ENCODE assay signal across 8 cellular contexts in the genomic region with DNA sequence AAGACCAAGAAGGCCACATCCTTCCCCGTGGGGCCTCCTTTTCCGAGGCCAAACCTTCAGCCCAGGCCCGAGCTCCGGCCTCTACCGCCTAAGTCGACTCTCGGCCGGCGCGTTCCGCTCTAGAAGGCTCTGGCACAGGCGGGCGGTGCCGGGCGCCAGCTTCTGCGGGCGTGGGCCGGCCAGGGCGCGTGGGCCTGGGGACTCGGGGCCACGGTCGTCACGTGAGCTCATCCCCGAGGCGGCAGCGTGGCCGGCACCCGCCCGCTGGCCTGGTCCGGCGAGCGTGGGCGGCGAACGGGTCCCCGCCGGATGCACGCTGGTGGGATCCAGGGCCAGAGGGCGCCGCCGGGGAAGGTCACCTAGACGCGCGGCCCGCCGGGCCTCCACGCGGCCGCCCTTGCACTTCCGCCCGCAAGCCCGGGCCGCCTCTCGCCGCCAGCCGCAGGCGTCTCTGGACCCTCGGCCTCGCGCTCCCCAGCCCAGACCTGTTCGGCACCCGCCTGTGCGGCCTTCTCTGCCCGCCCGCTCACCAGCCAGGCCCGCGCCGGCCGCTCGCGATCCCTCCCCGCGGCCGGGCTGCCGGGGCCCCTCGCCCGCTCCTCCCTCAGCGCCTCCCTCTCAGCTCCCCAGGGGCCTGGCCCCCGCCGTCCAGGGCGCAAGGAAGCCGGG. TPM values are rescaled to one million over a fixed set of nuclear protein-coding genes. Genes with fewer than 3 reads are reported as not detected.
DNase-seq lines count a peak whose midpoint lies in the region; ATAC-seq, FAIRE-seq and TF ChIP-seq lines count a peak whose summit lies in the region.

No MANE protein-coding gene starts in this region.

- TF ChIP-seq POLR2A in HepG2 (IDR thresholded peaks at IDR 0.05; ENCODE audit: insufficient read depth in 1 of 2, low read depth in 2 of 2, low read length in 2 of 2) = no peak; a peak in 1 of 4 replicates

- peak; percentile 30; the same call in 1 of the 2 replicates for TF ChIP-seq RAD21 in HepG2 (CRISPR knock-in tag; IDR thresholded peaks at IDR 0.05)

- peak; percentile 27 for ATAC-seq in GM19351 (IDR thresholded peaks at IDR 0.05; ENCODE audit: unreplicated experiment)
- peak; percentile 32 for ATAC-seq in HG03442 (IDR thresholded peaks at IDR 0.05; ENCODE audit: unreplicated experiment)
- peak; percentile 2 for ATAC-seq in WTC11
- ATAC-seq in HepG2 = peak; percentile 7

- POLR2A ChIA-PET in WTC11 (lab: Charles Lee) (interaction anchor here (1.1 to 1.4 kb wide), 2 partner anchors 7 to 35 kb away, joined by 4 to 5 read pairs; no protein-coding TSS in a partner anchor), HepG2 (lab: Yijun Ruan, JAX) (interaction anchor here (0.6 to 7.4 kb wide), 15 partner anchors 8 to 111 kb away, joined by 3 to 192 read pairs (median 7); a partner anchor contains a TSS)

- peak overlapping the region; percentile 93 for H3K27ac ChIP-seq in cingulate gyrus (ENCODE audit: low read depth, low read length)
- peak overlapping the region; percentile 95 for H3K27ac ChIP-seq in HepG2 (ENCODE audit: extremely low read length, insufficient read depth, low read length)

- H3K4me1 ChIP-seq in HepG2 (ENCODE audit: insufficient read depth, low read length) = peaks cover 58% of the 10 kb centered on the region

- H3K4me3 Mint-ChIP-seq in CD14-positive monocyte = peak overlapping the region; percentile 87 to 89
- H3K4me3 Mint-ChIP-seq in WTC11 = peak overlapping the region; percentile 90

- in situ Hi-C loops in HepG2 (cut with HindIII; ENCODE audit: extremely low pct_ligation_motif_present, low pct_unique_long_range_greater_than_20kb) = no loop called here

- 0% methylated on average over 5 of the region's 83 CpGs for WGBS in HepG2 (ENCODE audit: low lambda C conversion rate)

- H2AFZ ChIP-seq in HepG2 (ENCODE audit: low read length) = no peak overlapping the region

- intact Hi-C loops in CD14-positive monocyte (cut with micrococcal nuclease) = no loop called here
- intact Hi-C loops in HepG2 (cut with micrococcal nuclease; ENCODE audit: unreplicated experiment) = loop anchor here (2.0 kb wide), 2 partner anchors 15 to 35 kb away; no protein-coding TSS in a partner anchor

- CTCF ChIA-PET in WTC11 (lab: Charles Lee) (interaction anchor here (1.0 to 5.4 kb wide), 4 partner anchors 22 to 136 kb away, joined by 3 to 18 read pairs (median 8); a partner anchor contains a TSS), HepG2 (lab: Yijun Ruan, JAX; ENCODE audit: low intra/inter-chr PET ratio, low total read pairs) (no interaction called here)

- H3K9ac ChIP-seq in HepG2 (ENCODE audit: insufficient read depth, low read depth, low read length) = peak overlapping the region; percentile 97

- BruUV-seq in HepG2 (replicated peaks; lab: Mats Ljungman, UMichigan) = no TSS peak

- peaks cover 14 to 18% of the 10 kb centered on the region in 2 donors for H3K36me3 Mint-ChIP-seq in CD14-positive monocyte
- peaks cover 12% of the 10 kb centered on the region for H3K36me3 Mint-ChIP-seq in WTC11

- TF ChIP-seq CTCF in CD14-positive monocyte (IDR thresholded peaks at IDR 0.05) = no peak
- no peak for TF ChIP-seq CTCF in WTC11 (IDR thresholded peaks at IDR 0.05)
- no peak for TF ChIP-seq CTCF in HepG2 (CRISPR knock-in tag; IDR thresholded peaks at IDR 0.05)

- H3K27ac Mint-ChIP-seq in CD14-positive monocyte = peak overlapping the region; percentile 78 to 88 (median 85)
- H3K27ac Mint-ChIP-seq in WTC11 = peak overlapping the region; percentile 84

- peaks cover 34 to 37% (median 34%) of the 10 kb centered on the region in 3 donors for H3K27me3 Mint-ChIP-seq in CD14-positive monocyte (ENCODE audit: low read depth in 3 of 3)
- H3K27me3 Mint-ChIP-seq in WTC11 (ENCODE audit: low read depth) = no peaks in the 10 kb centered on the region

- H3K27me3 ChIP-seq in HepG2 (ENCODE audit: control insufficient read depth in 1 of 2, insufficient read depth in 2 of 2, low read length in 2 of 2) = no peaks in the 10 kb centered on the region; a peak in 1 of 5 replicates

- no peaks in the 10 kb centered on the region for H3K9me3 ChIP-seq in HepG2 (ENCODE audit: low read length)

- H3K4me2 ChIP-seq in HepG2 (ENCODE audit: low read depth, low read length) = peak overlapping the region; percentile 99

- peaks cover 34% of the 10 kb centered on the region for H4K20me1 ChIP-seq in HepG2 (ENCODE audit: insufficient read depth, low read length)

- H3K79me2 ChIP-seq in HepG2 (ENCODE audit: insufficient read depth, low read length) = peaks cover 67% of the 10 kb centered on the region

- H3K9me3 Mint-ChIP-seq in CD14-positive monocyte (peaks cover 0 to 7% (median 0%) of the 10 kb centered on the region in 7 donors), WTC11 (no peaks in the 10 kb centered on the region)

- H3K36me3 ChIP-seq in HepG2 (replicated peaks in 1 of 2; ENCODE audit: control insufficient read depth in 1 of 2, insufficient read depth in 2 of 2, low read length in 2 of 2) = peaks cover 3 to 6% of the 10 kb centered on the region in 2 experiments; a peak in 2 of 5 replicates

- TF ChIP-seq EP300 in HepG2 (IDR thresholded peaks at IDR 0.05; ENCODE audit: low read depth in 2 of 2, low read length in 2 of 2) (no peak), HepG2 (CRISPR knock-in tag; IDR thresholded peaks at IDR 0.05; ENCODE audit: borderline replicate concordance) (no peak)

- H3K4me1 Mint-ChIP-seq in CD14-positive monocyte (peaks cover 33% of the 10 kb centered on the region), WTC11 (peaks cover 60% of the 10 kb centered on the region)

- peak; percentile 48 for DNase-seq in CD14-positive monocyte (ENCODE audit: low spot score)
- DNase-seq in WTC11 (ENCODE audit: low spot score) = peak; percentile 54
- no peak for DNase-seq in HepG2 (ENCODE audit: low spot score)
- peak; percentile 49 to 51 for DNase-seq in stimulated activated CD4-positive, alpha-beta T cell treated with anti-CD3 and anti-CD28 coated beads, Interleukin-4, amount 100 ng/mL, for 4 hours
- no peak for DNase-seq in NCI-H82 treated with DMSO at 0.1 percent for 48 hours (lab: John Stamatoyannopoulos, UW; ENCODE audit: unreplicated experiment)

- FAIRE-seq in HepG2 (lab: Jason Lieb, UNC) = no peak

- H3K4me3 ChIP-seq in HepG2 (replicated peaks in 1 of 3; ENCODE audit: insufficient read depth in 1 of 3, low read depth in 2 of 3, low read length in 3 of 3) = peak overlapping the region; percentile 92 to 96 (median 96)

TF ChIP-seq in HepG2, 621 proteins besides CTCF, POLR2A, EP300 and RAD21 (continues in another document):
- TF ChIP-seq GZF1 (CRISPR knock-in tag; IDR thresholded peaks at IDR 0.05) (no peak), PITX1 (CRISPR knock-in tag; IDR thresholded peaks at IDR 0.05) (no peak)

RNA-seq across cellular contexts. Expression of a gene that starts 0.7 kb away (rescaled TPM):
- polyA plus RNA-seq in CD14-positive monocyte (100 to 1,000 TPM in 1 of 2 donors, 10 to 100 TPM in 1; 84.4 to 107 TPM), HepG2 (2011; rRNA removed) (112 and 119 TPM in 2 replicates)
- total RNA-seq in WTC11 (2021) (266 to 274 TPM (median 268 TPM) in 3 replicates), HepG2 (2016; rRNA removed; fragmentation: Illumina TruSeq; extraction: Trizol) (380 and 481 TPM in 2 replicates)
- 142 and 143 TPM in 2 replicates for total RNA-seq in HepG2 (2016; cell fraction: cytosol; rRNA removed; fragmentation: Illumina TruSeq; extraction: Trizol; ENCODE audit: low read depth)
- 391 and 476 TPM in 2 replicates for total RNA-seq in HepG2 (2016; cell fraction: insoluble cytoplasmic fraction; rRNA removed; fragmentation: Illumina TruSeq; extraction: Trizol)
- 267 and 273 TPM in 2 replicates for total RNA-seq in HepG2 (2016; cell fraction: membrane; rRNA removed; fragmentation: Illumina TruSeq; extraction: Trizol)
- 160 and 168 TPM in 2 replicates for total RNA-seq in HepG2 (2016; cell fraction: nucleus; rRNA removed; fragmentation: Illumina TruSeq; extraction: Trizol)
- 99.4 and 136 TPM in 2 replicates for polyA plus RNA-seq in HepG2 (2011; cell fraction: cytosol; rRNA removed)
- 68.8 and 87.6 TPM in 2 replicates for polyA plus RNA-seq in HepG2 (2011; cell fraction: nucleus; rRNA removed)
- polyA plus RNA-seq in HepG2 (2012) = 283 and 305 TPM in 2 replicates
- 122 and 132 TPM in 2 replicates for polyA plus RNA-seq in HepG2 (2016; cell fraction: cytosol; fragmentation: Illumina TruSeq; extraction: Trizol; ENCODE audit: low read depth)
- 522 and 545 TPM in 2 replicates for polyA plus RNA-seq in HepG2 (2016; cell fraction: insoluble cytoplasmic fraction; fragmentation: Illumina TruSeq; extraction: Trizol; ENCODE audit: low read depth)
- polyA plus RNA-seq in HepG2 (2016; cell fraction: membrane; fragmentation: Illumina TruSeq; extraction: Trizol; ENCODE audit: low read depth) = 196 and 202 TPM in 2 replicates
- polyA plus RNA-seq in HepG2 (2016; cell fraction: nucleus; fragmentation: Illumina TruSeq; extraction: Trizol; ENCODE audit: insufficient read depth, low read depth) = 247 and 250 TPM in 2 replicates
- polyA minus RNA-seq in HepG2 (2011; rRNA and poly(A)+ RNA removed; ENCODE audit: low replicate concordance) = 53.4 and 93.5 TPM in 2 replicates
- polyA minus RNA-seq in HepG2 (2011; cell fraction: cytosol; rRNA and poly(A)+ RNA removed) = 105 and 139 TPM in 2 replicates
- polyA minus RNA-seq in HepG2 (2011; cell fraction: nucleus; rRNA and poly(A)+ RNA removed) = 59.4 and 73.6 TPM in 2 replicates

RNA-seq across cellular contexts. Expression of a gene that starts 35.7 kb away (rescaled TPM):
- polyA plus RNA-seq in CD14-positive monocyte (10 to 100 TPM; 46.9 to 59.2 TPM), HepG2 (2011; rRNA removed) (82.7 and 84.1 TPM in 2 replicates)
- total RNA-seq in WTC11 (2021) (29.9 to 32.7 TPM (median 30.3 TPM) in 3 replicates), HepG2 (2016; rRNA removed; fragmentation: Illumina TruSeq; extraction: Trizol) (35.7 and 58.5 TPM in 2 replicates)
- total RNA-seq in HepG2 (2016; cell fraction: cytosol; rRNA removed; fragmentation: Illumina TruSeq; extraction: Trizol; ENCODE audit: low read depth) = 5.8 and 7.0 TPM in 2 replicates
- 32.4 and 58.3 TPM in 2 replicates for total RNA-seq in HepG2 (2016; cell fraction: insoluble cytoplasmic fraction; rRNA removed; fragmentation: Illumina TruSeq; extraction: Trizol)
- 14.0 and 15.0 TPM in 2 replicates for total RNA-seq in HepG2 (2016; cell fraction: membrane; rRNA removed; fragmentation: Illumina TruSeq; extraction: Trizol)
- 50.5 and 53.2 TPM in 2 replicates for total RNA-seq in HepG2 (2016; cell fraction: nucleus; rRNA removed; fragmentation: Illumina TruSeq; extraction: Trizol)
- 55.7 and 70.1 TPM in 2 replicates for polyA plus RNA-seq in HepG2 (2011; cell fraction: cytosol; rRNA removed)
- polyA plus RNA-seq in HepG2 (2011; cell fraction: nucleus; rRNA removed) = 26.9 and 28.5 TPM in 2 replicates
- polyA plus RNA-seq in HepG2 (2012) = 50.8 and 57.3 TPM in 2 replicates
- 4.5 and 5.3 TPM in 2 replicates for polyA plus RNA-seq in HepG2 (2016; cell fraction: cytosol; fragmentation: Illumina TruSeq; extraction: Trizol; ENCODE audit: low read depth)
- 54.9 and 56.5 TPM in 2 replicates for polyA plus RNA-seq in HepG2 (2016; cell fraction: insoluble cytoplasmic fraction; fragmentation: Illumina TruSeq; extraction: Trizol; ENCODE audit: low read depth)
- polyA plus RNA-seq in HepG2 (2016; cell fraction: membrane; fragmentation: Illumina TruSeq; extraction: Trizol; ENCODE audit: low read depth) = 13.6 and 14.8 TPM in 2 replicates
- 125 and 131 TPM in 2 replicates for polyA plus RNA-seq in HepG2 (2016; cell fraction: nucleus; fragmentation: Illumina TruSeq; extraction: Trizol; ENCODE audit: insufficient read depth, low read depth)
- 27.4 and 37.7 TPM in 2 replicates for polyA minus RNA-seq in HepG2 (2011; rRNA and poly(A)+ RNA removed; ENCODE audit: low replicate concordance)
- polyA minus RNA-seq in HepG2 (2011; cell fraction: cytosol; rRNA and poly(A)+ RNA removed) = 57.0 and 75.9 TPM in 2 replicates
- polyA minus RNA-seq in HepG2 (2011; cell fraction: nucleus; rRNA and poly(A)+ RNA removed) = 20.3 and 34.9 TPM in 2 replicates

Comparison
In these comparisons a context has a peak if more than half of its experiments do, and no peak if none do; other contexts are left out.
1. DNase-seq: peak in CD14-positive monocyte (single experiment), WTC11 (single experiment) and stimulated activated CD4-positive, alpha-beta T cell treated with anti-CD3 and anti-CD28 coated beads, Interleukin-4, amount 100 ng/mL, for 4 hours (2 of 2); none in HepG2 (single experiment) and NCI-H82 treated with DMSO at 0.1 percent for 48 hours (single experiment).
2. Peak in every context shown above with its lines, with median percentiles within 50 percentile points of each other: ATAC-seq.